In genomic region chr3:178340523-178340922, GRCh38 we compare ENCODE assay signal across 21 cellular contexts.
"Had no signal": no experiment of that assay in that cellular context is flagged by ENCODE, and none has a peak within 500 bp of the region (broad histone marks: within the 10 kb centered on the region; RNA-seq: fewer than 3 reads in every experiment).

No MANE protein-coding gene starts in this region.

- H3K9me3 ChIP-seq: left ventricle myocardium inferior, right atrium auricular region, right lobe of liver, tibial nerve, uterus had no signal

- H3K4me2 ChIP-seq: smooth muscle cell had no signal

- ATAC-seq: natural killer cell; right lobe of liver; stimulated activated memory B cell treated with anti-CD40 and anti-IgM and Interleukin-4, amounts not matched to agents 10 μg/mL and 1 μg/mL and 100 μg/mL, for 72 hours; stimulated activated naive CD8-positive, alpha-beta T cell treated with anti-CD3 and anti-CD28 coated beads, Interleukin-15, amount 100 ng/mL, for 72 hours had no signal

- H3K27me3 ChIP-seq: right atrium auricular region, right lobe of liver, tibial nerve, uterus had no signal

- H3K4me1 ChIP-seq: right lobe of liver, uterus had no signal

- H3K27ac ChIP-seq: left ventricle myocardium inferior, right atrium auricular region, right lobe of liver, tibial nerve, uterus had no signal

- H3K4me3 ChIP-seq: left ventricle myocardium inferior, lung, right atrium auricular region, right lobe of liver, smooth muscle cell, tibial nerve, uterus had no signal

- DNase-seq: hypothalamus; immature natural killer cell; islet precursor cell; left ventricle myocardium inferior; mesendoderm; naive B cell; natural killer cell; right lobe of liver; stimulated activated CD4-positive, alpha-beta T cell treated with anti-CD3 and anti-CD28 coated beads, Interleukin-1b, Interleukin-23, amount 100 ng/mL, for 48 hours; stimulated activated CD4-positive, alpha-beta T cell treated with anti-CD3 and anti-CD28 coated beads, Interleukin-2, amount 100 ng/mL, for 48 hours; stimulated activated CD4-positive, alpha-beta T cell treated with anti-CD3 and anti-CD28 coated beads, Interleukin-4, amount 100 ng/mL, for 4 hours; stimulated activated CD8-positive, alpha-beta memory T cell treated with anti-CD3 and anti-CD28 coated beads, Interleukin-4, amount 100 ng/mL, for 48 hours; stimulated activated naive CD4-positive, alpha-beta T cell treated with Interleukin-2 at 50 U/mL for 16 hours; stimulated activated naive CD8-positive, alpha-beta T cell treated with anti-CD3 and anti-CD28 coated beads, Interleukin-15, amount 100 ng/mL, for 72 hours; substantia nigra; uterus had no signal

- H3K36me3 ChIP-seq: left ventricle myocardium inferior, right atrium auricular region, right lobe of liver, tibial nerve, uterus had no signal
